Comparison of ENCODE assay signal across 14 cellular contexts in the genomic region with DNA sequence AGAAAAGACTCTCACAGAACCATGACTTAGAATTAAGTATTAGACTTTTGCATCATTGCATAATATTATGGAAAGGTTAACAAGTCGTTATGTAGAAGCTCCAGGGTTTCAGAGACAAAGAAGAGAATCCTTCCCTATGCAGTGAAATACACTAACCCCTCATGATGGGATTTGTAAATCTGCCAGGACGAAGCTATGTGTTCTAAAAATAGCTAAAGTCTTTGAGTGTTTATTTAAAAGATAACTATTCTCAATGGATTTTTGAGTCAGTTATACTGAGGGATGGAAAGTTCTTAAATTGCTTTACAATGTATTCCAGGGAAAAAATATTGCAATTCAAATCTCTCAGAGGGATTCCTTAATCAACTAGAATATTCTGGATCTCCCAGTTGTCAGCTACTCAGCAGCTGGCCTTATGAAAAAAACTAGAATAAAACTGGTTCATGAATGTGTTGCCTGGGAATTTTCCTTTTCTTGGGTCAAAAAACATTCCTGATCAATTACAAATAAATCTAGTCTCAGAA.
"Had no signal": no experiment of that assay in that cellular context is flagged by ENCODE, and none has a peak within 500 bp of the region (broad histone marks: within the 10 kb centered on the region; RNA-seq: fewer than 3 reads in every experiment).

No MANE protein-coding gene starts in this region.

- H3K36me3 ChIP-seq: colonic mucosa, sigmoid colon, thyroid gland, uterus had no signal

- H3K4me3 Mint-ChIP-seq: activated CD4-positive, alpha-beta T cell treated with anti-CD3 and anti-CD28 coated beads, Interleukin-2, amount 10 ng/mL, durations not matched to agents 24 days and 14 days; activated naive CD4-positive, alpha-beta T cell treated with anti-CD3 and anti-CD28 coated beads, Interleukin-2, amount 10 ng/mL, durations not matched to agents 7 days and 5 days; activated T-helper 1 cell treated with anti-CD3 and anti-CD28 coated beads, Interleukin-12 subunit alpha, Interleukin-12 subunit beta, Interleukin-2, Interleukin-4 antibody, amounts not matched to agents 30 ng/mL and 10 ng/mL and 1 ng/mL, durations not matched to agents 14 hours and 24 hours and 36 hours; immature natural killer cell; natural killer cell; T-helper 1 cell treated with Interleukin-12 subunit alpha and Interleukin-12 subunit beta and Interleukin-4 antibody, amounts not matched to agents 30 μg/mL and 1 μg/mL, for 36 hours; WTC11 had no signal

- H3K27ac ChIP-seq: colonic mucosa, sigmoid colon, thyroid gland, uterus had no signal

- H3K9me3 Mint-ChIP-seq: activated naive CD4-positive, alpha-beta T cell treated with anti-CD3 and anti-CD28 coated beads, Interleukin-2, amount 10 ng/mL, durations not matched to agents 7 days and 5 days; activated T-helper 1 cell treated with anti-CD3 and anti-CD28 coated beads, Interleukin-12 subunit alpha, Interleukin-12 subunit beta, Interleukin-2, Interleukin-4 antibody, amounts not matched to agents 30 ng/mL and 10 ng/mL and 1 ng/mL, durations not matched to agents 14 hours and 24 hours and 36 hours; immature natural killer cell; T-helper 1 cell treated with Interleukin-12 subunit alpha and Interleukin-12 subunit beta and Interleukin-4 antibody, amounts not matched to agents 30 μg/mL and 1 μg/mL, for 36 hours had no signal

- H3K4me1 Mint-ChIP-seq: activated CD4-positive, alpha-beta T cell treated with anti-CD3 and anti-CD28 coated beads, Interleukin-2, amount 10 ng/mL, durations not matched to agents 24 days and 14 days; activated naive CD4-positive, alpha-beta T cell treated with anti-CD3 and anti-CD28 coated beads, Interleukin-2, amount 10 ng/mL, durations not matched to agents 7 days and 5 days; immature natural killer cell; natural killer cell; WTC11 had no signal

- DNase-seq: activated CD4-positive, alpha-beta T cell treated with anti-CD3 and anti-CD28 coated beads, Interleukin-2, amount 10 ng/mL, durations not matched to agents 24 days and 14 days; activated naive CD4-positive, alpha-beta T cell treated with anti-CD3 and anti-CD28 coated beads, Interleukin-2, amount 10 ng/mL, durations not matched to agents 7 days and 5 days; colonic mucosa; effector CD4-positive, alpha-beta T cell; immature natural killer cell; natural killer cell; occipital lobe; sigmoid colon; stimulated activated CD4-positive, alpha-beta T cell treated with anti-CD3 and anti-CD28 coated beads, Interleukin-4, amount 100 ng/mL, for 1 hour; thyroid gland; uterus had no signal

- H3K27me3 Mint-ChIP-seq: activated naive CD4-positive, alpha-beta T cell treated with anti-CD3 and anti-CD28 coated beads, Interleukin-2, amount 10 ng/mL, durations not matched to agents 7 days and 5 days had no signal

- H3K9me3 ChIP-seq: colonic mucosa, sigmoid colon, thyroid gland, uterus had no signal

- H3K4me1 ChIP-seq: colonic mucosa, thyroid gland, uterus had no signal

- H3K4me3 ChIP-seq: colonic mucosa, sigmoid colon, thyroid gland, uterus had no signal

- H3K27me3 ChIP-seq: colonic mucosa, sigmoid colon, thyroid gland, uterus had no signal

- H3K36me3 Mint-ChIP-seq: activated naive CD4-positive, alpha-beta T cell treated with anti-CD3 and anti-CD28 coated beads, Interleukin-2, amount 10 ng/mL, durations not matched to agents 7 days and 5 days; immature natural killer cell; natural killer cell; WTC11 had no signal

- H3K27ac Mint-ChIP-seq: activated CD4-positive, alpha-beta T cell treated with anti-CD3 and anti-CD28 coated beads, Interleukin-2, amount 10 ng/mL, durations not matched to agents 24 days and 14 days; activated naive CD4-positive, alpha-beta T cell treated with anti-CD3 and anti-CD28 coated beads, Interleukin-2, amount 10 ng/mL, durations not matched to agents 7 days and 5 days; activated T-helper 1 cell treated with anti-CD3 and anti-CD28 coated beads, Interleukin-12 subunit alpha, Interleukin-12 subunit beta, Interleukin-2, Interleukin-4 antibody, amounts not matched to agents 30 ng/mL and 10 ng/mL and 1 ng/mL, durations not matched to agents 14 hours and 24 hours and 36 hours; immature natural killer cell; natural killer cell; T-helper 1 cell treated with Interleukin-12 subunit alpha and Interleukin-12 subunit beta and Interleukin-4 antibody, amounts not matched to agents 30 μg/mL and 1 μg/mL, for 36 hours; WTC11 had no signal

- ATAC-seq: natural killer cell, WTC11 had no signal
